ENCODE assay signal across 16 cellular contexts in genomic region chr2:66461751-66462150, GRCh38. TPM values are rescaled to one million over a fixed set of nuclear protein-coding genes. Genes with fewer than 3 reads are reported as not detected.
"Had no signal": no experiment of that assay in that cellular context is flagged by ENCODE, and none has a peak within 500 bp of the region (broad histone marks: within the 10 kb centered on the region; RNA-seq: fewer than 3 reads in every experiment).

No MANE protein-coding gene starts in this region.

- H3K4me3 Mint-ChIP-seq: activated B cell treated with CpG ODN at 0.5 μM for 24 hours; activated CD4-positive, alpha-beta memory T cell treated with anti-CD3 and anti-CD28 coated beads for 36 hours; activated T-helper 1 cell treated with anti-CD3 and anti-CD28 coated beads, Interleukin-12 subunit alpha, Interleukin-12 subunit beta, Interleukin-2, Interleukin-4 antibody, amounts not matched to agents 30 ng/mL and 10 ng/mL and 1 ng/mL, durations not matched to agents 14 hours and 24 hours and 36 hours; immature natural killer cell; stimulated activated naive CD8-positive, alpha-beta T cell treated with anti-CD3 and anti-CD28 coated beads, Interleukin-15, Interleukin-2, amounts not matched to agents 100 ng/mL and 50 ng/mL, for 24 hours had no signal

- H3K36me3 Mint-ChIP-seq: activated CD4-positive, alpha-beta memory T cell treated with anti-CD3 and anti-CD28 coated beads for 36 hours; activated naive CD4-positive, alpha-beta T cell treated with anti-CD3 and anti-CD28 coated beads, Interleukin-2, amount 50 U/mL, for 72 hours; immature natural killer cell had no signal

- H3K4me3 ChIP-seq: suprapubic skin had no signal

- H3K9ac ChIP-seq: parathyroid adenoma had no signal

- H3K27ac Mint-ChIP-seq: activated B cell treated with CpG ODN at 0.5 μM for 24 hours; activated CD4-positive, alpha-beta memory T cell treated with anti-CD3 and anti-CD28 coated beads for 36 hours; activated naive CD4-positive, alpha-beta T cell treated with anti-CD3 and anti-CD28 coated beads, Interleukin-2, amount 50 U/mL, for 72 hours; activated T-helper 1 cell treated with anti-CD3 and anti-CD28 coated beads, Interleukin-12 subunit alpha, Interleukin-12 subunit beta, Interleukin-2, Interleukin-4 antibody, amounts not matched to agents 30 ng/mL and 10 ng/mL and 1 ng/mL, durations not matched to agents 14 hours and 24 hours and 36 hours; immature natural killer cell; stimulated activated naive CD8-positive, alpha-beta T cell treated with anti-CD3 and anti-CD28 coated beads, Interleukin-15, Interleukin-2, amounts not matched to agents 100 ng/mL and 50 ng/mL, for 24 hours had no signal

- H3K9me3 Mint-ChIP-seq: activated B cell treated with CpG ODN at 0.5 μM for 24 hours; activated CD4-positive, alpha-beta memory T cell treated with anti-CD3 and anti-CD28 coated beads for 36 hours; activated T-helper 1 cell treated with anti-CD3 and anti-CD28 coated beads, Interleukin-12 subunit alpha, Interleukin-12 subunit beta, Interleukin-2, Interleukin-4 antibody, amounts not matched to agents 30 ng/mL and 10 ng/mL and 1 ng/mL, durations not matched to agents 14 hours and 24 hours and 36 hours; immature natural killer cell; stimulated activated naive CD8-positive, alpha-beta T cell treated with anti-CD3 and anti-CD28 coated beads, Interleukin-15, Interleukin-2, amounts not matched to agents 100 ng/mL and 50 ng/mL, for 24 hours had no signal

- ATAC-seq: activated naive CD4-positive, alpha-beta T cell treated with anti-CD3 and anti-CD28 coated beads, Interleukin-2, amount 50 U/mL, for 72 hours; Right ventricle myocardium inferior had no signal

- DNase-seq: activated B cell treated with CpG ODN at 0.5 μM for 24 hours; activated CD4-positive, alpha-beta memory T cell treated with anti-CD3 and anti-CD28 coated beads for 36 hours; activated CD4-positive, alpha-beta T cell treated with anti-CD3 and anti-CD28 coated beads for 4 hours; activated gamma-delta T cell treated with Interleukin-2 at 50 U/mL for 16 hours; activated T-cell treated with anti-CD3 and anti-CD28 coated beads for 4 hours; immature natural killer cell; mesendoderm; stimulated activated CD4-positive, alpha-beta T cell treated with anti-CD3 and anti-CD28 coated beads, Interleukin-2, amount 100 ng/mL, for 24 hours; T-helper 1 cell; T-helper 9 cell had no signal

- H3K4me1 Mint-ChIP-seq: activated B cell treated with CpG ODN at 0.5 μM for 24 hours, immature natural killer cell had no signal

- H2AFZ ChIP-seq: parathyroid adenoma had no signal

- H3K4me1 ChIP-seq: parathyroid adenoma, suprapubic skin had no signal

- H3K27me3 ChIP-seq: suprapubic skin had no signal

- H3K9me3 ChIP-seq: suprapubic skin had no signal

- H3K27ac ChIP-seq: parathyroid adenoma, suprapubic skin had no signal

RNA-seq across cellular contexts. Expression of gene MEIS1, which starts 26.8 kb away (rescaled TPM):
- total RNA-seq: activated B cell treated with CpG ODN at 0.5 μM for 24 hours; activated CD4-positive, alpha-beta memory T cell treated with anti-CD3 and anti-CD28 coated beads for 36 hours; activated naive CD4-positive, alpha-beta T cell treated with anti-CD3 and anti-CD28 coated beads, Interleukin-2, amount 50 U/mL, for 72 hours; activated T-helper 1 cell treated with anti-CD3 and anti-CD28 coated beads, Interleukin-12 subunit alpha, Interleukin-12 subunit beta, Interleukin-2, Interleukin-4 antibody, amounts not matched to agents 30 ng/mL and 10 ng/mL and 1 ng/mL, durations not matched to agents 14 hours and 24 hours and 36 hours had no signal
